ENCODE assay signal across 19 cellular contexts in genomic region chr9:121434946-121435345, GRCh38.
DNase-seq lines count a peak whose midpoint lies in the region; ATAC-seq and TF ChIP-seq lines count a peak whose summit lies in the region.
"Had no signal": no experiment of that assay in that cellular context is flagged by ENCODE, and none has a peak within 500 bp of the region (broad histone marks: within the 10 kb centered on the region; RNA-seq: fewer than 3 reads in every experiment).

No MANE protein-coding gene starts in this region.

- in situ Hi-C loops in astrocyte of the spinal cord (cut with HindIII; ENCODE audit: low sequenced_read_pairs) = no loop called here

- POLR2A ChIA-PET in AG04449 (lab: Yijun Ruan, JAX) = no interaction called here

- H3K27ac Mint-ChIP-seq in activated T-helper 17 cell treated with anti-CD3 and anti-CD28 coated beads, Interleukin-2, amount 50 U/mL, for 72 hours = no peak overlapping the region
- H3K27ac Mint-ChIP-seq: activated CD4-positive, alpha-beta T cell treated with anti-CD3 and anti-CD28 coated beads for 36 hours; dendritic cell treated with granulocyte-macrophage colony-stimulating factor and Interleukin-4, amounts not matched to agents 40 ng/mL and 50 ng/mL, for 4 days; stimulated activated naive CD8-positive, alpha-beta T cell treated with anti-CD3 and anti-CD28 coated beads, Interleukin-15, amount 100 ng/mL, for 72 hours had no signal

- CTCF ChIA-PET in AG04449 (lab: Yijun Ruan, JAX) = interaction anchor here (1.4 kb wide), 1 partner anchor 64 kb away, joined by 3 read pairs; no protein-coding TSS in a partner anchor

- DNase-seq in AG04449 (ENCODE audit: low read depth, low spot score) = peak; percentile 33
- DNase-seq in ELR (ENCODE audit: low read depth) = peak; percentile 40
- peak; percentile 20 for DNase-seq in astrocyte of the spinal cord (ENCODE audit: low read depth, low spot score)
- peak; percentile 9 to 36 for DNase-seq in foreskin keratinocyte
- DNase-seq in NCI-H1694 treated with DMSO at 0.1 percent for 48 hours (lab: John Stamatoyannopoulos, UW) = no peak
- DNase-seq: activated CD4-positive, alpha-beta T cell treated with anti-CD3 and anti-CD28 coated beads for 36 hours; activated gamma-delta T cell treated with Interleukin-2 at 50 U/mL for 16 hours; aorta; Caco-2; KBM-7; NCI-H1048; stimulated activated naive CD8-positive, alpha-beta T cell treated with anti-CD3 and anti-CD28 coated beads, Interleukin-15, amount 100 ng/mL, for 72 hours had no signal

- no peak overlapping the region for H3K27ac ChIP-seq in foreskin keratinocyte
- H3K27ac ChIP-seq: hepatocyte, neutrophil, right atrium auricular region had no signal

- peak; percentile 56 for ATAC-seq in foreskin keratinocyte
- no peak for ATAC-seq in activated T-helper 17 cell treated with anti-CD3 and anti-CD28 coated beads, Interleukin-2, amount 50 U/mL, for 72 hours (replicated peaks)
- no peak for ATAC-seq in HG03439 (IDR thresholded peaks at IDR 0.05; ENCODE audit: unreplicated experiment)
- ATAC-seq in HG02970 (IDR thresholded peaks at IDR 0.05; ENCODE audit: low FRiP score, unreplicated experiment) = no peak
- ATAC-seq: activated CD4-positive, alpha-beta T cell treated with anti-CD3 and anti-CD28 coated beads for 36 hours; stimulated activated naive CD8-positive, alpha-beta T cell treated with anti-CD3 and anti-CD28 coated beads, Interleukin-15, amount 100 ng/mL, for 72 hours had no signal

- peaks cover 33% of the 10 kb centered on the region for H3K27me3 ChIP-seq in foreskin keratinocyte
- H3K27me3 ChIP-seq: hepatocyte, neutrophil, right atrium auricular region had no signal

- H3K9me3 Mint-ChIP-seq in activated T-helper 17 cell treated with anti-CD3 and anti-CD28 coated beads, Interleukin-2, amount 50 U/mL, for 72 hours = no peaks in the 10 kb centered on the region
- H3K9me3 Mint-ChIP-seq: dendritic cell treated with granulocyte-macrophage colony-stimulating factor and Interleukin-4, amounts not matched to agents 40 ng/mL and 50 ng/mL, for 4 days; stimulated activated naive CD8-positive, alpha-beta T cell treated with anti-CD3 and anti-CD28 coated beads, Interleukin-15, amount 100 ng/mL, for 72 hours had no signal

- H3K27me3 Mint-ChIP-seq in activated T-helper 17 cell treated with anti-CD3 and anti-CD28 coated beads, Interleukin-2, amount 50 U/mL, for 72 hours = peaks cover 19% of the 10 kb centered on the region

- H3K4me3 Mint-ChIP-seq in activated T-helper 17 cell treated with anti-CD3 and anti-CD28 coated beads, Interleukin-2, amount 50 U/mL, for 72 hours = no peak overlapping the region
- H3K4me3 Mint-ChIP-seq: activated CD4-positive, alpha-beta T cell treated with anti-CD3 and anti-CD28 coated beads for 36 hours; dendritic cell treated with granulocyte-macrophage colony-stimulating factor and Interleukin-4, amounts not matched to agents 40 ng/mL and 50 ng/mL, for 4 days; stimulated activated naive CD8-positive, alpha-beta T cell treated with anti-CD3 and anti-CD28 coated beads, Interleukin-15, amount 100 ng/mL, for 72 hours had no signal

- no peaks in the 10 kb centered on the region for H3K36me3 Mint-ChIP-seq in activated T-helper 17 cell treated with anti-CD3 and anti-CD28 coated beads, Interleukin-2, amount 50 U/mL, for 72 hours (ENCODE audit: low read depth)

- H3K4me1 Mint-ChIP-seq in activated T-helper 17 cell treated with anti-CD3 and anti-CD28 coated beads, Interleukin-2, amount 50 U/mL, for 72 hours = no peaks in the 10 kb centered on the region
- H3K4me1 Mint-ChIP-seq: activated CD4-positive, alpha-beta T cell treated with anti-CD3 and anti-CD28 coated beads for 36 hours; stimulated activated naive CD8-positive, alpha-beta T cell treated with anti-CD3 and anti-CD28 coated beads, Interleukin-15, amount 100 ng/mL, for 72 hours had no signal

- H3K4me1 ChIP-seq in foreskin keratinocyte = no peaks in the 10 kb centered on the region
- H3K4me1 ChIP-seq: Caco-2 had no signal

- TF ChIP-seq CTCF in AG04449 (IDR thresholded peaks at IDR 0.05; ENCODE audit: insufficient read depth, low read length, missing control alignments) (no peak), astrocyte of the spinal cord (IDR thresholded peaks at IDR 0.05; ENCODE audit: low read depth, low read length) (no peak), foreskin keratinocyte (conservative IDR thresholded peaks at IDR 0.05) (no peak)

- no peak overlapping the region for H3K4me3 ChIP-seq in AG04449 (ENCODE audit: low read depth, low read length)
- no peak overlapping the region for H3K4me3 ChIP-seq in astrocyte of the spinal cord (ENCODE audit: low read depth, low read length)
- H3K4me3 ChIP-seq: hepatocyte, right atrium auricular region had no signal
